In genomic region chr3:11690863-11691833, GRCh38 we compare ENCODE assay signal across 12 cellular contexts. TPM values are rescaled to one million over a fixed set of nuclear protein-coding genes. Genes with fewer than 3 reads are reported as not detected.
DNase-seq lines count a peak whose midpoint lies in the region; ATAC-seq and TF ChIP-seq lines count a peak whose summit lies in the region.
"Had no signal": no experiment of that assay in that cellular context is flagged by ENCODE, and none has a peak within 500 bp of the region (broad histone marks: within the 10 kb centered on the region; RNA-seq: fewer than 3 reads in every experiment).

No MANE protein-coding gene starts in this region.

- H3K27me3 ChIP-seq in CD4-positive, alpha-beta T cell (ENCODE audit: control insufficient read depth, insufficient read depth, low read length): no peaks in the 10 kb centered on the region

- H3K27ac Mint-ChIP-seq in stimulated activated naive B cell treated with anti-CD40 and anti-IgM and Interleukin-4, amounts not matched to agents 10 μg/mL and 1 μg/mL and 100 μg/mL, for 72 hours: peak overlapping the region; percentile 54
- no peak overlapping the region for H3K27ac Mint-ChIP-seq in CD4-positive, alpha-beta T cell
- H3K27ac Mint-ChIP-seq: activated T-helper 17 cell treated with anti-CD3 and anti-CD28 coated beads, Interleukin-2, amount 50 U/mL, for 72 hours had no signal

- DNase-seq in NCI-H510A treated with DMSO at 0.1 percent for 48 hours (lab: John Stamatoyannopoulos, UW) (peak; percentile 5), NCI-H510A (lab: John Stamatoyannopoulos, UW) (no peak), SW 1271 (lab: John Stamatoyannopoulos, UW) (peak; percentile 7 to 42), hepatic stellate cell (ENCODE audit: low spot score) (peak; percentile 29)
- DNase-seq in stimulated activated naive B cell treated with anti-CD40 and anti-IgM and Interleukin-4, amounts not matched to agents 10 μg/mL and 1 μg/mL and 100 μg/mL, for 72 hours: no peak
- DNase-seq in CD4-positive, alpha-beta T cell: no peak
- no peak for DNase-seq in effector CD8-positive, alpha-beta T cell (lab: John Stamatoyannopoulos, UW)
- DNase-seq: GDM1, NCI-H1930, SHP77 treated with DMSO at 0.1 percent for 48 hours had no signal

- intact Hi-C loops in CD4-positive, alpha-beta T cell (cut with DNase I, micrococcal nuclease): no loop called here

- H3K36me3 Mint-ChIP-seq in stimulated activated naive B cell treated with anti-CD40 and anti-IgM and Interleukin-4, amounts not matched to agents 10 μg/mL and 1 μg/mL and 100 μg/mL, for 72 hours: peaks cover 3 to 8% of the 10 kb centered on the region in 2 donors
- H3K36me3 Mint-ChIP-seq in CD4-positive, alpha-beta T cell (ENCODE audit: low read depth): peaks cover 13% of the 10 kb centered on the region

- no peaks in the 10 kb centered on the region for H3K27me3 Mint-ChIP-seq in stimulated activated naive B cell treated with anti-CD40 and anti-IgM and Interleukin-4, amounts not matched to agents 10 μg/mL and 1 μg/mL and 100 μg/mL, for 72 hours
- H3K27me3 Mint-ChIP-seq in CD4-positive, alpha-beta T cell: no peaks in the 10 kb centered on the region
- H3K27me3 Mint-ChIP-seq: activated T-helper 17 cell treated with anti-CD3 and anti-CD28 coated beads, Interleukin-2, amount 50 U/mL, for 72 hours had no signal

- no peaks in the 10 kb centered on the region for H3K9me3 ChIP-seq in CD4-positive, alpha-beta T cell (ENCODE audit: control insufficient read depth, low read length)

- H3K27ac ChIP-seq in CD4-positive, alpha-beta T cell (ENCODE audit: low read depth, low read length): no peak overlapping the region

- H3K9me3 Mint-ChIP-seq in stimulated activated naive B cell treated with anti-CD40 and anti-IgM and Interleukin-4, amounts not matched to agents 10 μg/mL and 1 μg/mL and 100 μg/mL, for 72 hours: no peaks in the 10 kb centered on the region
- no peaks in the 10 kb centered on the region for H3K9me3 Mint-ChIP-seq in CD4-positive, alpha-beta T cell
- H3K9me3 Mint-ChIP-seq: activated T-helper 17 cell treated with anti-CD3 and anti-CD28 coated beads, Interleukin-2, amount 50 U/mL, for 72 hours had no signal

- ATAC-seq in stimulated activated naive B cell treated with anti-CD40 and anti-IgM and Interleukin-4, amounts not matched to agents 10 μg/mL and 1 μg/mL and 100 μg/mL, for 72 hours (replicated peaks): no peak
- no peak for ATAC-seq in CD4-positive, alpha-beta T cell (ENCODE audit: poor library complexity)
- ATAC-seq in GM18511 (IDR thresholded peaks at IDR 0.05; ENCODE audit: unreplicated experiment): no peak
- ATAC-seq: activated T-helper 17 cell treated with anti-CD3 and anti-CD28 coated beads, Interleukin-2, amount 50 U/mL, for 72 hours had no signal

- H3K4me1 Mint-ChIP-seq in stimulated activated naive B cell treated with anti-CD40 and anti-IgM and Interleukin-4, amounts not matched to agents 10 μg/mL and 1 μg/mL and 100 μg/mL, for 72 hours: no peaks in the 10 kb centered on the region
- no peaks in the 10 kb centered on the region for H3K4me1 Mint-ChIP-seq in CD4-positive, alpha-beta T cell (ENCODE audit: low read depth)
- H3K4me1 Mint-ChIP-seq: activated T-helper 17 cell treated with anti-CD3 and anti-CD28 coated beads, Interleukin-2, amount 50 U/mL, for 72 hours had no signal

- CTCF ChIA-PET in CD4-positive, alpha-beta T cell (lab: Charles Lee): no interaction called here

- POLR2A ChIA-PET in CD4-positive, alpha-beta T cell (lab: Charles Lee): no interaction called here

- no peak for TF ChIP-seq CTCF in CD4-positive, alpha-beta T cell (IDR thresholded peaks at IDR 0.05)

- no peak overlapping the region for H3K4me3 Mint-ChIP-seq in stimulated activated naive B cell treated with anti-CD40 and anti-IgM and Interleukin-4, amounts not matched to agents 10 μg/mL and 1 μg/mL and 100 μg/mL, for 72 hours
- no peak overlapping the region for H3K4me3 Mint-ChIP-seq in CD4-positive, alpha-beta T cell
- H3K4me3 Mint-ChIP-seq: activated T-helper 17 cell treated with anti-CD3 and anti-CD28 coated beads, Interleukin-2, amount 50 U/mL, for 72 hours had no signal

RNA-seq across cellular contexts. Expression of gene VGLL4, which starts 47.4 kb away (rescaled TPM):
- total RNA-seq in CD4-positive, alpha-beta T cell: 10 to 100 TPM; 10.5 to 11.3 TPM

Comparison
In these comparisons a context has a peak if more than half of its experiments do, and no peak if none do; other contexts are left out.
1. DNase-seq: peak in NCI-H510A treated with DMSO at 0.1 percent for 48 hours (single experiment), SW 1271 (2 of 2) and hepatic stellate cell (single experiment); none in NCI-H510A (single experiment), stimulated activated naive B cell treated with anti-CD40 and anti-IgM and Interleukin-4, amounts not matched to agents 10 μg/mL and 1 μg/mL and 100 μg/mL, for 72 hours (single experiment), CD4-positive, alpha-beta T cell (0 of 10) and effector CD8-positive, alpha-beta T cell (single experiment).